Comparison of ENCODE assay signal across 8 cellular contexts in the genomic region with DNA sequence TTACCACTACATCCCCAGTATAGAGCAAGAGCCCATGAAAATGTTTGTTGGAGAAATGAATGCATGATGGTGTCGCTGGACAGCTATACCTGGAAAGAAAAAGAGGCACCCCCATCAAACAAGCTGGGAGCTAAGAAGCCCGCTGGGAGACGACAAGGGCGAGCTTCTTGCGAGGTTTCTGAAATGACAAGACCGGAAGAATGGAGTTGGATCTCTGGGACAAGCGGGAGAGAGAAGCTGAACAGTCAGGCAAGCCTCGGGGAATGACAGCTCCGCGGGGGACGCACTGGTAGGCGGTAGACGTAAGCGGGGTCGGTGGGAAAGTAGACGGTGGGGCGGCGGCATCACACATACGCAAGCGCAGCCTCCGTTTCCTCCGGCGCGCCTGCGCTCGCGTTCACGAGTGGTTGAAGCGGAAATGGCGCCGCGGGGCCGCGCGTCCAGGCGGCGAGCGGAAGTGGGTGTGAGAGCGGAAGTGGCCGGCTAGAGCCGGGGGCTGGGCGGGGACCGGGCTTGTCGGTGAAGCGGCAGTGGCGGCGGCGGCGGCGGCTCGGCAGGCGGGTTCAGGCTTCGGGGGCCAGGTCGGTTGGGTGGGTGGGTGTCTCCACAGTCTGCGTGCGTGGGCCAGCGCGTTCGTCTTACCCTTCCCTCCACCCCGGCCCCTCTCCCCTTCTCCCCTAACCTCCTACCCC. TPM values are rescaled to one million over a fixed set of nuclear protein-coding genes. Genes with fewer than 3 reads are reported as not detected.
DNase-seq lines count a peak whose midpoint lies in the region; ATAC-seq and TF ChIP-seq lines count a peak whose summit lies in the region.

A gene (plus strand): TSS at position 516 of the 692 bp plus-strand sequence. CDS start 282 bp downstream, outside the sequence.

- H3K4me1 ChIP-seq in esophagus squamous epithelium (peaks cover 25 to 48% (median 39%) of the 10 kb centered on the region in 3 donors), muscle layer of duodenum (ENCODE audit: control insufficient read depth in 1 of 2, insufficient read depth in 2 of 2, low read length in 2 of 2) (peaks cover 26 to 34% of the 10 kb centered on the region in 2 donors)

- H3K36me3 ChIP-seq in KOPT-K1 (ENCODE audit: insufficient read depth, low read length) (peaks cover 14% of the 10 kb centered on the region), esophagus squamous epithelium (peaks cover 0 to 12% (median 0%) of the 10 kb centered on the region in 3 donors), muscle layer of duodenum (ENCODE audit: control insufficient read depth in 1 of 2, insufficient read depth in 2 of 2, low read length in 2 of 2) (peaks cover 4% of the 10 kb centered on the region in 2 donors)

- peak in 3 of 4 donors; percentile 83 to 95 (median 92) for TF ChIP-seq POLR2A in esophagus squamous epithelium (IDR thresholded peaks at IDR 0.05)

- no peaks in the 10 kb centered on the region for H3K27me3 ChIP-seq in esophagus squamous epithelium
- no peaks in the 10 kb centered on the region for H3K27me3 ChIP-seq in muscle layer of duodenum (ENCODE audit: low read depth, low read length)

- intact Hi-C loops in esophagus squamous epithelium (cut with DNase I): no loop called here

- DNase-seq in DMS79 (lab: John Stamatoyannopoulos, UW): peak; percentile 67
- DNase-seq in RKO (ENCODE audit: low spot score): peak; percentile 95
- peak; percentile 94 for DNase-seq in activated T-helper 1 cell treated with Interleukin-2 at 50 U/mL for 16 hours (ENCODE audit: low read depth)
- peak; percentile 78 for DNase-seq in esophagus squamous epithelium (lab: John Stamatoyannopoulos, UW)
- DNase-seq in stimulated activated CD8-positive, alpha-beta memory T cell treated with anti-CD3 and anti-CD28 coated beads, Interleukin-7, amount 100 ng/mL, for 24 hours (ENCODE audit: low read depth): peak; percentile 88

- peak in 4 of 6 experiments; percentile 27 to 50 (median 40) for TF ChIP-seq CTCF in esophagus squamous epithelium (IDR thresholded peaks at IDR 0.05)

- H3K9me3 ChIP-seq in KOPT-K1 (ENCODE audit: insufficient read depth, low read length, poor library complexity, severe bottlenecking): no peaks in the 10 kb centered on the region
- no peaks in the 10 kb centered on the region for H3K9me3 ChIP-seq in esophagus squamous epithelium
- H3K9me3 ChIP-seq in muscle layer of duodenum (ENCODE audit: control insufficient read depth in 1 of 2, low read length in 2 of 2): no peaks in the 10 kb centered on the region

- H3K4me3 ChIP-seq in esophagus squamous epithelium (peak within 1 kb of the TSS; percentile 86 to 100 (median 95)), muscle layer of duodenum (ENCODE audit: low read depth in 1 of 2, low read length in 2 of 2) (peak within 1 kb of the TSS; percentile 96)

- H3K27ac ChIP-seq in KOPT-K1 (ENCODE audit: low read depth, low read length, poor library complexity, severe bottlenecking) (peak within 1 kb of the TSS; percentile 96), esophagus squamous epithelium (peak within 1 kb of the TSS; percentile 98 to 100 (median 100)), muscle layer of duodenum (ENCODE audit: low read length) (peak within 1 kb of the TSS; percentile 98)

- WGBS in esophagus squamous epithelium, 2 donors: 0 to 1% methylated on average over 14 to 15 of the region's 60 CpGs

- ATAC-seq in GM21786 (IDR thresholded peaks at IDR 0.05; ENCODE audit: unreplicated experiment): peak; percentile 65

RNA-seq across cellular contexts. Expression of the gene that starts here (rescaled TPM):
- total RNA-seq in esophagus squamous epithelium: 100 to 1,000 TPM; 465 to 690 (median 542) TPM

Comparison
In these comparisons a context has a peak if more than half of its experiments do, and no peak if none do; other contexts are left out.
1. Peak in every context shown above with its lines: DNase-seq, ATAC-seq, H3K4me3 ChIP-seq and H3K27ac ChIP-seq.